9 cellular contexts compared by ENCODE assay signal in genomic region chr6:32254761-32255211, GRCh38. TPM values are rescaled to one million over a fixed set of nuclear protein-coding genes. Genes with fewer than 3 reads are reported as not detected.
DNase-seq lines count a peak whose midpoint lies in the region; ATAC-seq and TF ChIP-seq lines count a peak whose summit lies in the region.
"Had no signal": no experiment of that assay in that cellular context is flagged by ENCODE, and none has a peak within 500 bp of the region (broad histone marks: within the 10 kb centered on the region; RNA-seq: fewer than 3 reads in every experiment).

No MANE protein-coding gene starts in this region.

- DNase-seq in Caco-2 = no peak
- DNase-seq in activated T-helper 1 cell treated with anti-CD3 and anti-CD28 coated beads, Interleukin-12 subunit alpha, Interleukin-12 subunit beta, Interleukin-2, Interleukin-4 antibody, amounts not matched to agents 30 ng/mL and 10 ng/mL and 1 ng/mL, durations not matched to agents 14 hours and 24 hours and 36 hours (ENCODE audit: low spot score) = no peak
- peak; percentile 30 for DNase-seq in left cardiac atrium
- no peak for DNase-seq in progenitor cell of endocrine pancreas (ENCODE audit: low spot score, unreplicated experiment)
- no peak for DNase-seq in activated T-helper 2 cell treated with anti-CD3 and anti-CD28 coated beads, Interferon-gamma antibody, Interleukin-2, Interleukin-4, amounts not matched to agents 10 μg/mL and 5 μg/mL and 100 μg/mL, durations not matched to agents 14 hours and 24 hours and 36 hours (ENCODE audit: low spot score)
- no peak for DNase-seq in occipital lobe (lab: John Stamatoyannopoulos, UW)
- DNase-seq: GDM1 had no signal

- H3K27me3 Mint-ChIP-seq in Caco-2 (ENCODE audit: insufficient read depth, unreplicated experiment) (no peaks in the 10 kb centered on the region), progenitor cell of endocrine pancreas (peaks cover 17% of the 10 kb centered on the region)
- H3K27me3 Mint-ChIP-seq in activated T-helper 1 cell treated with anti-CD3 and anti-CD28 coated beads, Interleukin-12 subunit alpha, Interleukin-12 subunit beta, Interleukin-2, Interleukin-4 antibody, amounts not matched to agents 30 ng/mL and 10 ng/mL and 1 ng/mL, durations not matched to agents 14 hours and 24 hours and 36 hours (ENCODE audit: insufficient read depth) = peaks cover 39% of the 10 kb centered on the region
- H3K27me3 Mint-ChIP-seq in activated T-helper 2 cell treated with anti-CD3 and anti-CD28 coated beads, Interferon-gamma antibody, Interleukin-2, Interleukin-4, amounts not matched to agents 10 μg/mL and 5 μg/mL and 100 μg/mL, durations not matched to agents 14 hours and 24 hours and 36 hours (ENCODE audit: low read depth) = peaks cover 51% of the 10 kb centered on the region

- H3K4me1 ChIP-seq in Caco-2 = no peaks in the 10 kb centered on the region

- peaks cover 15% of the 10 kb centered on the region for H3K9me3 Mint-ChIP-seq in Caco-2 (ENCODE audit: unreplicated experiment)
- H3K9me3 Mint-ChIP-seq in activated T-helper 1 cell treated with anti-CD3 and anti-CD28 coated beads, Interleukin-12 subunit alpha, Interleukin-12 subunit beta, Interleukin-2, Interleukin-4 antibody, amounts not matched to agents 30 ng/mL and 10 ng/mL and 1 ng/mL, durations not matched to agents 14 hours and 24 hours and 36 hours = peaks cover 9% of the 10 kb centered on the region
- peaks cover 13% of the 10 kb centered on the region for H3K9me3 Mint-ChIP-seq in progenitor cell of endocrine pancreas (ENCODE audit: low read depth)
- H3K9me3 Mint-ChIP-seq in activated T-helper 2 cell treated with anti-CD3 and anti-CD28 coated beads, Interferon-gamma antibody, Interleukin-2, Interleukin-4, amounts not matched to agents 10 μg/mL and 5 μg/mL and 100 μg/mL, durations not matched to agents 14 hours and 24 hours and 36 hours = peaks cover 6% of the 10 kb centered on the region

- 0 out of 2 replicates have a peak, but pooled peaks cover 1% of the 10 kb centered on the region for H3K9me3 ChIP-seq in Caco-2

- peak; percentile 33 to 74 for ATAC-seq in left cardiac atrium
- ATAC-seq in GM18519 (IDR thresholded peaks at IDR 0.05; ENCODE audit: low FRiP score, unreplicated experiment) = no peak
- ATAC-seq in HG03139 (IDR thresholded peaks at IDR 0.05; ENCODE audit: unreplicated experiment) = no peak

- TF ChIP-seq CTCF in Caco-2 (IDR thresholded peaks at IDR 0.05; ENCODE audit: insufficient read depth in 1 of 2, low read depth in 1 of 2, low read length in 1 of 2, severe bottlenecking in 1 of 2, unreplicated experiment in 1 of 2) (no peak), progenitor cell of endocrine pancreas (IDR thresholded peaks at IDR 0.05; ENCODE audit: unreplicated experiment) (no peak)

- CTCF ChIA-PET in Caco-2 (lab: Charles Lee) = no interaction called here

- no TSS peak for BruUV-seq in Caco-2 (replicated peaks; lab: Mats Ljungman, UMichigan)

- H3K4me3 ChIP-seq in Caco-2 (ENCODE audit: low read depth, low read length) = no peak overlapping the region

- no peaks in the 10 kb centered on the region for H3K4me1 Mint-ChIP-seq in Caco-2 (ENCODE audit: low read depth, unreplicated experiment)
- peaks cover 22% of the 10 kb centered on the region for H3K4me1 Mint-ChIP-seq in activated T-helper 1 cell treated with anti-CD3 and anti-CD28 coated beads, Interleukin-12 subunit alpha, Interleukin-12 subunit beta, Interleukin-2, Interleukin-4 antibody, amounts not matched to agents 30 ng/mL and 10 ng/mL and 1 ng/mL, durations not matched to agents 14 hours and 24 hours and 36 hours (ENCODE audit: low read depth)
- H3K4me1 Mint-ChIP-seq in progenitor cell of endocrine pancreas (ENCODE audit: low read depth) = peaks cover 2% of the 10 kb centered on the region
- peaks cover 19% of the 10 kb centered on the region for H3K4me1 Mint-ChIP-seq in activated T-helper 2 cell treated with anti-CD3 and anti-CD28 coated beads, Interferon-gamma antibody, Interleukin-2, Interleukin-4, amounts not matched to agents 10 μg/mL and 5 μg/mL and 100 μg/mL, durations not matched to agents 14 hours and 24 hours and 36 hours (ENCODE audit: low read depth)

- no peak overlapping the region for H3K27ac Mint-ChIP-seq in Caco-2 (ENCODE audit: unreplicated experiment)
- H3K27ac Mint-ChIP-seq in activated T-helper 1 cell treated with anti-CD3 and anti-CD28 coated beads, Interleukin-12 subunit alpha, Interleukin-12 subunit beta, Interleukin-2, Interleukin-4 antibody, amounts not matched to agents 30 ng/mL and 10 ng/mL and 1 ng/mL, durations not matched to agents 14 hours and 24 hours and 36 hours = no peak overlapping the region
- H3K27ac Mint-ChIP-seq in progenitor cell of endocrine pancreas = no peak overlapping the region
- H3K27ac Mint-ChIP-seq in activated T-helper 2 cell treated with anti-CD3 and anti-CD28 coated beads, Interferon-gamma antibody, Interleukin-2, Interleukin-4, amounts not matched to agents 10 μg/mL and 5 μg/mL and 100 μg/mL, durations not matched to agents 14 hours and 24 hours and 36 hours = no peak overlapping the region

- POLR2A ChIA-PET in Caco-2 (lab: Charles Lee) = interaction anchor here (0.6 kb wide), 1 partner anchor 421 kb away, joined by 8 read pairs; no protein-coding TSS in a partner anchor

- H3K4me3 Mint-ChIP-seq in Caco-2 (ENCODE audit: unreplicated experiment) = peak overlapping the region; percentile 31
- H3K4me3 Mint-ChIP-seq in activated T-helper 1 cell treated with anti-CD3 and anti-CD28 coated beads, Interleukin-12 subunit alpha, Interleukin-12 subunit beta, Interleukin-2, Interleukin-4 antibody, amounts not matched to agents 30 ng/mL and 10 ng/mL and 1 ng/mL, durations not matched to agents 14 hours and 24 hours and 36 hours = peak overlapping the region; percentile 9
- H3K4me3 Mint-ChIP-seq in progenitor cell of endocrine pancreas (ENCODE audit: low read depth) = peak overlapping the region; percentile 70
- no peak overlapping the region for H3K4me3 Mint-ChIP-seq in activated T-helper 2 cell treated with anti-CD3 and anti-CD28 coated beads, Interferon-gamma antibody, Interleukin-2, Interleukin-4, amounts not matched to agents 10 μg/mL and 5 μg/mL and 100 μg/mL, durations not matched to agents 14 hours and 24 hours and 36 hours (ENCODE audit: low read depth)

- intact Hi-C loops in Caco-2 (cut with micrococcal nuclease; ENCODE audit: unreplicated experiment) = no loop called here
- intact Hi-C loops in activated T-helper 1 cell treated with anti-CD3 and anti-CD28 coated beads, Interleukin-12 subunit alpha, Interleukin-12 subunit beta, Interleukin-2, Interleukin-4 antibody, amounts not matched to agents 30 ng/mL and 10 ng/mL and 1 ng/mL, durations not matched to agents 14 hours and 24 hours and 36 hours (cut with micrococcal nuclease) = loop anchor here (1.0 to 10.0 kb wide), 6 partner anchors 57 to 542 kb away; partner anchors contain the start of gene TSBP1
- intact Hi-C loops in left cardiac atrium (cut with DNase I) = no loop called here
- intact Hi-C loops in activated T-helper 2 cell treated with anti-CD3 and anti-CD28 coated beads, Interferon-gamma antibody, Interleukin-2, Interleukin-4, amounts not matched to agents 10 μg/mL and 5 μg/mL and 100 μg/mL, durations not matched to agents 14 hours and 24 hours and 36 hours (cut with micrococcal nuclease) = loop anchor here (1.0 to 10.0 kb wide), 2 partner anchors 101 to 540 kb away; no protein-coding TSS in a partner anchor

- H3K36me3 ChIP-seq in Caco-2 (ENCODE audit: control insufficient read depth, insufficient read depth, low read length) = no peaks in the 10 kb centered on the region

- no peaks in the 10 kb centered on the region for H3K27me3 ChIP-seq in Caco-2 (replicated peaks; ENCODE audit: control insufficient read depth, insufficient read depth, low read length)

- H3K36me3 Mint-ChIP-seq in Caco-2 (ENCODE audit: insufficient read depth, unreplicated experiment) = no peaks in the 10 kb centered on the region
- peaks cover 1% of the 10 kb centered on the region for H3K36me3 Mint-ChIP-seq in activated T-helper 1 cell treated with anti-CD3 and anti-CD28 coated beads, Interleukin-12 subunit alpha, Interleukin-12 subunit beta, Interleukin-2, Interleukin-4 antibody, amounts not matched to agents 30 ng/mL and 10 ng/mL and 1 ng/mL, durations not matched to agents 14 hours and 24 hours and 36 hours (ENCODE audit: low read depth)
- no peaks in the 10 kb centered on the region for H3K36me3 Mint-ChIP-seq in progenitor cell of endocrine pancreas (ENCODE audit: insufficient read depth)
- no peaks in the 10 kb centered on the region for H3K36me3 Mint-ChIP-seq in activated T-helper 2 cell treated with anti-CD3 and anti-CD28 coated beads, Interferon-gamma antibody, Interleukin-2, Interleukin-4, amounts not matched to agents 10 μg/mL and 5 μg/mL and 100 μg/mL, durations not matched to agents 14 hours and 24 hours and 36 hours (ENCODE audit: low read depth)

RNA-seq across cellular contexts. Expression of gene NOTCH4, which starts 30.9 kb away (rescaled TPM):
- total RNA-seq in Caco-2 (2022) (0.30 and 0.43 TPM in 2 replicates), left cardiac atrium (10 to 100 TPM; 22.4 to 27.9 TPM), progenitor cell of endocrine pancreas (4.3 and 4.7 TPM in 2 replicates), occipital lobe (5.0 TPM)
- total RNA-seq in activated T-helper 1 cell treated with anti-CD3 and anti-CD28 coated beads, Interleukin-12 subunit alpha, Interleukin-12 subunit beta, Interleukin-2, Interleukin-4 antibody, amounts not matched to agents 30 ng/mL and 10 ng/mL and 1 ng/mL, durations not matched to agents 14 hours and 24 hours and 36 hours = 0.66 and 0.73 TPM in 2 replicates
- 0.48 and 0.52 TPM in 2 replicates for total RNA-seq in activated T-helper 2 cell treated with anti-CD3 and anti-CD28 coated beads, Interferon-gamma antibody, Interleukin-2, Interleukin-4, amounts not matched to agents 10 μg/mL and 5 μg/mL and 100 μg/mL, durations not matched to agents 14 hours and 24 hours and 36 hours

Comparison
In these comparisons a context has a peak if more than half of its experiments do, and no peak if none do; other contexts are left out.
1. ATAC-seq: peak in left cardiac atrium (2 of 2); none in GM18519 (single experiment) and HG03139 (single experiment).
2. intact Hi-C loops: an anchor here in activated T-helper 1 cell treated with anti-CD3 and anti-CD28 coated beads, Interleukin-12 subunit alpha, Interleukin-12 subunit beta, Interleukin-2, Interleukin-4 antibody, amounts not matched to agents 30 ng/mL and 10 ng/mL and 1 ng/mL, durations not matched to agents 14 hours and 24 hours and 36 hours (1.0 to 10.0 kb wide) and activated T-helper 2 cell treated with anti-CD3 and anti-CD28 coated beads, Interferon-gamma antibody, Interleukin-2, Interleukin-4, amounts not matched to agents 10 μg/mL and 5 μg/mL and 100 μg/mL, durations not matched to agents 14 hours and 24 hours and 36 hours (1.0 to 10.0 kb wide); none called in Caco-2 and left cardiac atrium.